10 cellular contexts compared by ENCODE assay signal in the genomic region with DNA sequence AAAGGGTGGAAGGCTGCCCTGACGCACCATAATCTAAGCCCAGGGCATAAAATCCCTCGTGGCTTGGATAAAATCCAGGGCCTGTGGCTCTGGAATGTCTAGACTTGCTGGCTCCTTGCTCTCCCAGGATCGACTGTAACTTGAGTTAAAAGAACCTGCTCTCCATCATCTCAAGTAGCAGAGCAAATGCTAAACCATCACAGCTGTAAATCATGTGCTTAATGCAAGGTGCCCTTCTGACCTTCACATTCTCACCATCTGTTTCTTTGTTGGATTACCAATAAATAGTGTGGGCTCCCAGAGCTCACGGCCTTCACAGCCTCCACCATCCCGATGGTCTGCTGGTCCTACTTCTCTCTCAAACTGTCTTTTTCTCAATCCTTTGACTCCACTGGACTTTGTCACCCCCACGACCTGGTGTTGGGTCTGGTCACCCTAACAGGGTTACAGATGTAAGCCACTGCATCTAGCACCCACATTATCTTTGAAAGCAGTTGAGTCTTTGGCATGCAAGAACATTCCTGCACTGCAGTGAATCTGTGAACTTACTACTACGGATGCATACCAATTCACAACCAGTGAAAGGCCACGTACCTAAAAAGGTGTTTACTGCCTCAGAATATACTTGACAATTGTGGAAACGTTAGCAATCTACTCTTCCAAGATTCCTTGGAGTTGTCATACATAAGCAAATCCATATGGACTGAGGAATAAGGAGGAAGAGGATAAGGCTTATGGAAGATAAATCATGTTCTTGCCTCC. TPM values are rescaled to one million over a fixed set of nuclear protein-coding genes. Genes with fewer than 3 reads are reported as not detected.
A peak's percentile ranks its signal among the peaks of the same experiment; 100 is the strongest.
DNase-seq lines count a peak whose midpoint lies in the region; ATAC-seq and TF ChIP-seq lines count a peak whose summit lies in the region.
"Had no signal": no experiment of that assay in that cellular context is flagged by ENCODE, and none has a peak within 500 bp of the region (broad histone marks: within the 10 kb centered on the region; RNA-seq: fewer than 3 reads in every experiment).

No MANE protein-coding gene starts in this region.

- no peaks in the 10 kb centered on the region for H3K27me3 ChIP-seq in thoracic aorta (replicated peaks; ENCODE audit: insufficient read depth)

- H3K9me3 ChIP-seq in thoracic aorta, result no peaks in the 10 kb centered on the region

- peak overlapping the region; percentile 6 to 24 for H3K27ac ChIP-seq in thoracic aorta

- H3K36me3 ChIP-seq in thoracic aorta, result peaks cover 37% of the 10 kb centered on the region

- in situ Hi-C loops in SK-MEL-5 (cut with HindIII; ENCODE audit: low pct_unique_long_range_greater_than_20kb, low sequenced_read_pairs), result no loop called here

- H3K4me1 ChIP-seq in thoracic aorta (ENCODE audit: control insufficient read depth in 1 of 2, low read depth in 2 of 2), result peaks cover 14 to 28% of the 10 kb centered on the region in 2 donors

- peak overlapping the region; percentile 17 for H3K27ac Mint-ChIP-seq in activated naive CD8-positive, alpha-beta T cell
- no peak overlapping the region for H3K27ac Mint-ChIP-seq in activated naive CD8-positive, alpha-beta T cell treated with anti-CD3 and anti-CD28 coated beads for 36 hours
- H3K27ac Mint-ChIP-seq: activated naive CD4-positive, alpha-beta T cell treated with anti-CD3 and anti-CD28 coated beads, Interleukin-2, amount 50 U/mL, for 24 hours had no signal

- POLR2A ChIA-PET in GM10248 (lab: Yijun Ruan, JAX), result interaction anchor here (1.2 kb wide), 1 partner anchor 37 kb away, joined by 3 read pairs; no protein-coding TSS in a partner anchor

- TF ChIP-seq CTCF in fibroblast of pulmonary artery (IDR thresholded peaks at IDR 0.05; ENCODE audit: low read length, missing control alignments), result no peak
- no peak for TF ChIP-seq CTCF in thoracic aorta (IDR thresholded peaks at IDR 0.05)
- TF ChIP-seq CTCF in GM10248 (IDR thresholded peaks at IDR 0.05; ENCODE audit: control extremely low read depth, extremely low read depth, low read depth, missing control alignments), result no peak

- peaks cover 3% of the 10 kb centered on the region for H3K36me3 Mint-ChIP-seq in activated naive CD8-positive, alpha-beta T cell
- peaks cover 30% of the 10 kb centered on the region for H3K36me3 Mint-ChIP-seq in activated naive CD8-positive, alpha-beta T cell treated with anti-CD3 and anti-CD28 coated beads for 36 hours

- no peaks in the 10 kb centered on the region for H3K27me3 Mint-ChIP-seq in activated naive CD8-positive, alpha-beta T cell
- H3K27me3 Mint-ChIP-seq in activated naive CD8-positive, alpha-beta T cell treated with anti-CD3 and anti-CD28 coated beads for 36 hours, result no peaks in the 10 kb centered on the region
- H3K27me3 Mint-ChIP-seq: activated naive CD4-positive, alpha-beta T cell treated with anti-CD3 and anti-CD28 coated beads, Interleukin-2, amount 50 U/mL, for 24 hours had no signal

- no peak for ATAC-seq in thoracic aorta (ENCODE audit: insufficient number of reproducible peaks, low FRiP score, low read depth)

- no peak overlapping the region for H3K4me3 Mint-ChIP-seq in activated naive CD8-positive, alpha-beta T cell
- no peak overlapping the region for H3K4me3 Mint-ChIP-seq in activated naive CD8-positive, alpha-beta T cell treated with anti-CD3 and anti-CD28 coated beads for 36 hours
- H3K4me3 Mint-ChIP-seq: activated naive CD4-positive, alpha-beta T cell treated with anti-CD3 and anti-CD28 coated beads, Interleukin-2, amount 50 U/mL, for 24 hours had no signal

- H3K9me3 Mint-ChIP-seq in activated naive CD8-positive, alpha-beta T cell (ENCODE audit: low read depth), result no peaks in the 10 kb centered on the region
- no peaks in the 10 kb centered on the region for H3K9me3 Mint-ChIP-seq in activated naive CD8-positive, alpha-beta T cell treated with anti-CD3 and anti-CD28 coated beads for 36 hours
- H3K9me3 Mint-ChIP-seq: activated naive CD4-positive, alpha-beta T cell treated with anti-CD3 and anti-CD28 coated beads, Interleukin-2, amount 50 U/mL, for 24 hours had no signal

- CTCF ChIA-PET in GM10248 (lab: Yijun Ruan, JAX), result interaction anchor here (1.9 to 2.1 kb wide), 2 partner anchors 10 to 14 kb away, joined by 7 to 8 read pairs; no protein-coding TSS in a partner anchor

- H3K4me1 Mint-ChIP-seq in activated naive CD8-positive, alpha-beta T cell (ENCODE audit: low read depth), result peaks cover 3% of the 10 kb centered on the region
- H3K4me1 Mint-ChIP-seq in activated naive CD8-positive, alpha-beta T cell treated with anti-CD3 and anti-CD28 coated beads for 36 hours, result no peaks in the 10 kb centered on the region

- DNase-seq in activated naive CD8-positive, alpha-beta T cell treated with anti-CD3 and anti-CD28 coated beads for 36 hours, result no peak
- peak; percentile 13 for DNase-seq in SK-MEL-5 (ENCODE audit: low read depth, low spot score)
- peak; percentile 56 for DNase-seq in fibroblast of pulmonary artery (ENCODE audit: low read depth)
- DNase-seq in thoracic aorta (ENCODE audit: low spot score), result no peak
- DNase-seq in GM10248 (ENCODE audit: extremely low spot score), result no peak
- no peak for DNase-seq in NCI-H345 treated with DMSO at 0.1 percent for 48 hours (lab: John Stamatoyannopoulos, UW; ENCODE audit: unreplicated experiment)
- no peak for DNase-seq in activated naive CD4-positive, alpha-beta T cell (lab: John Stamatoyannopoulos, UW)
- DNase-seq: NCI-H1930 had no signal

- H3K4me3 ChIP-seq in fibroblast of pulmonary artery (replicated peaks; ENCODE audit: low read depth, low read length), result no peak overlapping the region
- H3K4me3 ChIP-seq in thoracic aorta, result no peak overlapping the region

RNA-seq across cellular contexts. Expression of a gene that starts 15.3 kb away (rescaled TPM):
- total RNA-seq in activated naive CD8-positive, alpha-beta T cell treated with anti-CD3 and anti-CD28 coated beads for 36 hours, result 100 to 1,000 TPM; 434 to 441 TPM
- 386 and 432 TPM in 2 replicates for total RNA-seq in SK-MEL-5 (2014; rRNA removed; shearing (Covaris generic))
- polyA plus RNA-seq in SK-MEL-5 (2015; cell fraction: cytosol; rRNA removed), result 174 and 218 TPM in 2 replicates
- 81.7 and 103 TPM in 2 replicates for polyA plus RNA-seq in SK-MEL-5 (2015; cell fraction: nucleus; rRNA removed)
- total RNA-seq in thoracic aorta, result 100 to 1,000 TPM in 1 of 2 donors, 10 to 100 TPM in 1; 51.2 to 184 TPM

RNA-seq across cellular contexts. Expression of a gene that starts 39.0 kb away (rescaled TPM):
- total RNA-seq in activated naive CD8-positive, alpha-beta T cell treated with anti-CD3 and anti-CD28 coated beads for 36 hours, result 10 to 100 TPM; 54.1 to 57.9 TPM
- 54.7 and 62.0 TPM in 2 replicates for total RNA-seq in SK-MEL-5 (2014; rRNA removed; shearing (Covaris generic))
- polyA plus RNA-seq in SK-MEL-5 (2015; cell fraction: cytosol; rRNA removed), result 67.8 and 73.3 TPM in 2 replicates
- polyA plus RNA-seq in SK-MEL-5 (2015; cell fraction: nucleus; rRNA removed), result 174 and 211 TPM in 2 replicates
- total RNA-seq in thoracic aorta, result 10 to 100 TPM; 47.8 to 86.1 TPM

Comparison
In these comparisons a context has a peak if more than half of its experiments do, and no peak if none do; other contexts are left out.
1. DNase-seq: peak in SK-MEL-5 (single experiment) and fibroblast of pulmonary artery (single experiment); none in activated naive CD8-positive, alpha-beta T cell treated with anti-CD3 and anti-CD28 coated beads for 36 hours (single experiment), thoracic aorta (single experiment), GM10248 (single experiment), NCI-H345 treated with DMSO at 0.1 percent for 48 hours (single experiment) and activated naive CD4-positive, alpha-beta T cell (0 of 4).